Comparison of ENCODE assay signal across 8 cellular contexts in the genomic region with DNA sequence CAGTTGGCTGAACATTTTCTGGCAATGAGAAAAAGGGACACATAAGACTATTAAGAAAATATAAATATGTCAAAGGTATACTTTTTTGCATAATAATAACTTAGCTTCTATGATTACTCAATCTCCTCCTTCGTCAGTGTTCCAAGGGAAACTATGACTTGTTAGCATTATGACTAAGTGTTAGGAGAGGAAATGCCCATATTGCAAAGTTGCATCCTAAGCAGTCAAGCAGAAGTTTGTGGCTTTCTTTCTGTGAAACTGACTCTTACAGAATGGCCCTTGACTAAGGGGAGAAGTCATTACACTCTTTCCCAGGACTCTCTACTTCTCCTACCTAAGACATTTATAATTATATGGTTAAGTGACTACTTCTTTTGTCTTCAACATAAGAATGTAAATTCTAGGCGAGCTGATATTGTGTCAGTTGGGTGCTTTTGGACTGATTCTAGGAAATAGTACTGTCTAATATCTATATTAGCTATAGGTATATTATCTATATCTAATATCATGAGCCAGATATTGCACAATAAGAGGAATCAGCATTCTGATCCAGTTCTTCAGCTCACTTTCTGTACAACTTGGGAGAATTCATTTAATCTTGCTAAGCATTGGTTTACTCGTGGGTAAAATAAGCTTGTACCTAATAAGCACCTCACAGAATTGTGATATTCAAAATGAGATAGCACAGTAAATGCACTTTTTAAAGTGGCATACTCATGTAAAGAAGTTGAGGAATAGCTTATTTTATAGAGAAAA. TPM values are rescaled to one million over a fixed set of nuclear protein-coding genes. Genes with fewer than 3 reads are reported as not detected.
A peak's percentile ranks its signal among the peaks of the same experiment; 100 is the strongest.
DNase-seq lines count a peak whose midpoint lies in the region; ATAC-seq, FAIRE-seq and TF ChIP-seq lines count a peak whose summit lies in the region.
"Had no signal": no experiment of that assay in that cellular context is flagged by ENCODE, and none has a peak within 500 bp of the region (broad histone marks: within the 10 kb centered on the region; RNA-seq: fewer than 3 reads in every experiment).

No MANE protein-coding gene starts in this region.

- no peak overlapping the region for H3K4me3 ChIP-seq in astrocyte (ENCODE audit: insufficient read depth, low read depth, low read length)
- H3K4me3 ChIP-seq in retinal pigment epithelial cell (ENCODE audit: low read length) = no peak overlapping the region
- no peak overlapping the region for H3K4me3 ChIP-seq in GM23338

- H3K9ac ChIP-seq in astrocyte (ENCODE audit: low read length) = no peak overlapping the region

- H3K27ac ChIP-seq in astrocyte (ENCODE audit: low read depth, low read length) (no peak overlapping the region), GM23338 (ENCODE audit: low read depth) (no peak overlapping the region)

- H3K4me1 ChIP-seq in astrocyte (ENCODE audit: insufficient read depth, low read length) = no peaks in the 10 kb centered on the region
- no peaks in the 10 kb centered on the region for H3K4me1 ChIP-seq in GM23338 (ENCODE audit: insufficient read depth)

- H3K4me1 Mint-ChIP-seq in astrocyte (ENCODE audit: low read depth, unreplicated experiment) = no peaks in the 10 kb centered on the region
- no peaks in the 10 kb centered on the region for H3K4me1 Mint-ChIP-seq in GM23338
- H3K4me1 Mint-ChIP-seq in naive thymus-derived CD8-positive, alpha-beta T cell = no peaks in the 10 kb centered on the region

- H3K79me2 ChIP-seq in astrocyte (ENCODE audit: insufficient read depth, low read length) = no peaks in the 10 kb centered on the region
- no peaks in the 10 kb centered on the region for H3K79me2 ChIP-seq in GM23338 (replicated peaks; ENCODE audit: insufficient read depth)

- H3K9me2 ChIP-seq in GM23338 (ENCODE audit: insufficient read depth) = no peaks in the 10 kb centered on the region

- DNase-seq in astrocyte (ENCODE audit: low read depth) (peak; percentile 81), retinal pigment epithelial cell (ENCODE audit: low read depth) (peak; percentile 46), GM23338 (ENCODE audit: low spot score) (no peak), middle frontal gyrus (ENCODE audit: extremely low spot score, low spot score) (no peak)
- no peak for DNase-seq in naive thymus-derived CD8-positive, alpha-beta T cell

- H3F3A ChIP-seq in GM23338 (replicated peaks; ENCODE audit: low read depth) = no peaks in the 10 kb centered on the region

- H3K27me3 Mint-ChIP-seq in astrocyte (ENCODE audit: low read depth, unreplicated experiment) (no peaks in the 10 kb centered on the region), GM23338 (ENCODE audit: insufficient read depth, low read depth, poor library complexity) (no peaks in the 10 kb centered on the region)
- peaks cover 4 to 19% (median 11%) of the 10 kb centered on the region in 5 donors for H3K27me3 Mint-ChIP-seq in naive thymus-derived CD8-positive, alpha-beta T cell

- TF ChIP-seq CTCF in astrocyte (IDR thresholded peaks at IDR 0.05; ENCODE audit: insufficient read depth, low read depth, low read length) = no peak
- no peak for TF ChIP-seq CTCF in retinal pigment epithelial cell (conservative IDR thresholded peaks at IDR 0.05; ENCODE audit: low read depth, low read length)
- TF ChIP-seq CTCF in GM23338 (conservative IDR thresholded peaks at IDR 0.05; ENCODE audit: low read depth in 2 of 2) = no peak

- no peaks in the 10 kb centered on the region for H3K9me3 ChIP-seq in astrocyte (ENCODE audit: insufficient read depth, low read depth, low read length)

- no peak overlapping the region for H3K4me3 Mint-ChIP-seq in astrocyte (ENCODE audit: unreplicated experiment)
- H3K4me3 Mint-ChIP-seq in GM23338 = no peak overlapping the region
- no peak overlapping the region for H3K4me3 Mint-ChIP-seq in naive thymus-derived CD8-positive, alpha-beta T cell

- H3K27ac Mint-ChIP-seq in astrocyte (ENCODE audit: unreplicated experiment) = no peak overlapping the region
- no peak overlapping the region for H3K27ac Mint-ChIP-seq in GM23338
- H3K27ac Mint-ChIP-seq in naive thymus-derived CD8-positive, alpha-beta T cell = no peak overlapping the region

- H3K4me2 ChIP-seq in astrocyte (ENCODE audit: low read length) = no peak overlapping the region
- H3K4me2 ChIP-seq in GM23338 = no peak overlapping the region

- H3K36me3 ChIP-seq in astrocyte (ENCODE audit: insufficient read depth, low read length) = no peaks in the 10 kb centered on the region
- H3K36me3 ChIP-seq in GM23338 (ENCODE audit: insufficient read depth) = no peaks in the 10 kb centered on the region

- no peaks in the 10 kb centered on the region for H3K27me3 ChIP-seq in astrocyte (ENCODE audit: insufficient read depth, low read length)
- no peaks in the 10 kb centered on the region for H3K27me3 ChIP-seq in GM23338 (ENCODE audit: insufficient read depth)

- no peaks in the 10 kb centered on the region for H3K36me3 Mint-ChIP-seq in astrocyte (ENCODE audit: low read depth, unreplicated experiment)
- no peaks in the 10 kb centered on the region for H3K36me3 Mint-ChIP-seq in GM23338 (ENCODE audit: low read depth)
- no peaks in the 10 kb centered on the region for H3K36me3 Mint-ChIP-seq in naive thymus-derived CD8-positive, alpha-beta T cell

- POLR2A ChIA-PET in naive thymus-derived CD8-positive, alpha-beta T cell (lab: Charles Lee) = no interaction called here

- ATAC-seq in GM19463 (IDR thresholded peaks at IDR 0.05; ENCODE audit: unreplicated experiment) (peak; percentile 87), HG03439 (IDR thresholded peaks at IDR 0.05; ENCODE audit: unreplicated experiment) (peak; percentile 69), GM23338 (no peak)
- ATAC-seq in naive thymus-derived CD8-positive, alpha-beta T cell = no peak

- H3K9me3 Mint-ChIP-seq in astrocyte (ENCODE audit: unreplicated experiment) (no peaks in the 10 kb centered on the region), GM23338 (no peaks in the 10 kb centered on the region)
- H3K9me3 Mint-ChIP-seq in naive thymus-derived CD8-positive, alpha-beta T cell = no peaks in the 10 kb centered on the region

- no peak for FAIRE-seq in astrocyte (lab: Jason Lieb, UNC)

- H4K20me1 ChIP-seq in astrocyte (ENCODE audit: insufficient read depth, low read length) (no peaks in the 10 kb centered on the region), GM23338 (replicated peaks; ENCODE audit: insufficient read depth) (no peaks in the 10 kb centered on the region)

- H2AFZ ChIP-seq in astrocyte (ENCODE audit: low read depth, low read length) (no peak overlapping the region), GM23338 (no peak overlapping the region)

TF ChIP-seq in GM23338, 12 proteins besides CTCF, POLR2A, EP300 and RAD21:
- TF ChIP-seq, protein P1, sequence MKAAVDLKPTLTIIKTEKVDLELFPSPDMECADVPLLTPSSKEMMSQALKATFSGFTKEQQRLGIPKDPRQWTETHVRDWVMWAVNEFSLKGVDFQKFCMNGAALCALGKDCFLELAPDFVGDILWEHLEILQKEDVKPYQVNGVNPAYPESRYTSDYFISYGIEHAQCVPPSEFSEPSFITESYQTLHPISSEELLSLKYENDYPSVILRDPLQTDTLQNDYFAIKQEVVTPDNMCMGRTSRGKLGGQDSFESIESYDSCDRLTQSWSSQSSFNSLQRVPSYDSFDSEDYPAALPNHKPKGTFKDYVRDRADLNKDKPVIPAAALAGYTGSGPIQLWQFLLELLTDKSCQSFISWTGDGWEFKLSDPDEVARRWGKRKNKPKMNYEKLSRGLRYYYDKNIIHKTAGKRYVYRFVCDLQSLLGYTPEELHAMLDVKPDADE (IDR thresholded peaks at IDR 0.05) = no peak
- TF ChIP-seq JUNB (IDR thresholded peaks at IDR 0.05; ENCODE audit: unreplicated experiment) (no peak), ZNF331 (CRISPR knock-in tag; IDR thresholded peaks at IDR 0.05; ENCODE audit: low read depth) (no peak)

RNA-seq across cellular contexts. Expression of gene SPINK6, which starts 16.4 kb away (rescaled TPM):
- not detected in 2 replicates for total RNA-seq in astrocyte
- total RNA-seq in GM23338 (2014; rRNA removed; shearing (Covaris generic)) = not detected in 2 replicates
- polyA plus RNA-seq in GM23338 (2016; fragmentation: Nextera tagmentation; extraction: Ambion mirVana) = 0.53 TPM in 1 of 2 replicates, not detected in the other
- not detected for total RNA-seq in naive thymus-derived CD8-positive, alpha-beta T cell
- not detected for polyA plus RNA-seq in naive thymus-derived CD8-positive, alpha-beta T cell
- total RNA-seq: subcutaneous adipose tissue had no signal

RNA-seq across cellular contexts. Expression of gene SPINK14, which starts 18.1 kb away (rescaled TPM):
- total RNA-seq in astrocyte = not detected in 2 replicates
- not detected in 2 replicates for total RNA-seq in GM23338 (2014; rRNA removed; shearing (Covaris generic))
- polyA plus RNA-seq in GM23338 (2016; fragmentation: Nextera tagmentation; extraction: Ambion mirVana) = not detected in 2 replicates
- total RNA-seq in naive thymus-derived CD8-positive, alpha-beta T cell = not detected
- polyA plus RNA-seq in naive thymus-derived CD8-positive, alpha-beta T cell = not detected
- total RNA-seq: subcutaneous adipose tissue had no signal

RNA-seq across cellular contexts. Expression of gene MARCOL, which starts 51.9 kb away (rescaled TPM):
- total RNA-seq in astrocyte = not detected in 2 replicates
- not detected in 2 replicates for total RNA-seq in GM23338 (2014; rRNA removed; shearing (Covaris generic))
- not detected in 2 replicates for polyA plus RNA-seq in GM23338 (2016; fragmentation: Nextera tagmentation; extraction: Ambion mirVana)
- not detected for total RNA-seq in naive thymus-derived CD8-positive, alpha-beta T cell
- not detected for polyA plus RNA-seq in naive thymus-derived CD8-positive, alpha-beta T cell
- total RNA-seq: subcutaneous adipose tissue had no signal

Comparison
In these comparisons a context has a peak if more than half of its experiments do, and no peak if none do; other contexts are left out.
1. ATAC-seq: peak in GM19463 (single experiment) and HG03439 (single experiment); none in GM23338 (single experiment) and naive thymus-derived CD8-positive, alpha-beta T cell (0 of 2).
2. DNase-seq: peak in astrocyte (single experiment) and retinal pigment epithelial cell (single experiment); none in GM23338 (single experiment), middle frontal gyrus (single experiment) and naive thymus-derived CD8-positive, alpha-beta T cell (0 of 10).